Comparison of ENCODE assay signal across 28 cellular contexts in the genomic region with DNA sequence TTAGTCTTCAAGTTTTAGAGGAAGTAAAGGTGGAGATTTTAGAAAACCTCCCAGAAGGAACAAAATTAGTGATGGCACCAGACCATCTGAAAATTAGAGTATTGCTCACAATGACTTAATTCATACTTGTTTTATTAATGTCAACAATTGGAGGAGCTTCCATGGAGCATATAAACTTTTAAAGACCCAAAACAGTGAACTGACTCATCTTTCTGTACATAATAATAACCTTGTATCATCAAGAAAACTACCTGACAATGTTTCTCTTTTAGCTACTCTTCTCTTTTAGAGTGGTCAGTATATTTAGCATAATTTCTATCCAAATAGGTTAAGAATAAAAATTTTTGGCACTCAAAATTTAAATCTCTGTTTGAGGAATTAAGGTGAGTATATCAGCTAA.
"Had no signal": no experiment of that assay in that cellular context is flagged by ENCODE, and none has a peak within 500 bp of the region (broad histone marks: within the 10 kb centered on the region; RNA-seq: fewer than 3 reads in every experiment).

No MANE protein-coding gene starts in this region.

- H3K4me1 ChIP-seq: colonic mucosa, esophagus muscularis mucosa, esophagus squamous epithelium, foreskin keratinocyte, gastrocnemius medialis, gastroesophageal sphincter, heart left ventricle had no signal

- H3K9me3 ChIP-seq: colonic mucosa, esophagus muscularis mucosa, esophagus squamous epithelium, gastrocnemius medialis, gastroesophageal sphincter, heart left ventricle, heart right ventricle had no signal

- H3K36me3 ChIP-seq: colonic mucosa, esophagus muscularis mucosa, esophagus squamous epithelium, gastrocnemius medialis, gastroesophageal sphincter, heart left ventricle, heart right ventricle had no signal

- H3K4me3 ChIP-seq: colonic mucosa, coronary artery, dorsolateral prefrontal cortex, esophagus muscularis mucosa, esophagus squamous epithelium, gastrocnemius medialis, gastroesophageal sphincter, heart left ventricle, heart right ventricle had no signal

- DNase-seq: colonic mucosa; cortex of kidney; dermis blood vessel endothelial cell; dorsolateral prefrontal cortex; effector CD4-positive, alpha-beta T cell; effector CD8-positive, alpha-beta T cell; effector memory CD4-positive, alpha-beta T cell; effector memory CD8-positive, alpha-beta T cell; endodermal cell; erythroblast; esophagus squamous epithelium; foreskin fibroblast; foreskin keratinocyte; foreskin melanocyte; gastrocnemius medialis; glutamatergic neuron; head of caudate nucleus; heart left ventricle; heart right ventricle had no signal

- H3K27ac ChIP-seq: colonic mucosa, coronary artery, dorsolateral prefrontal cortex, epithelial cell of prostate, esophagus muscularis mucosa, esophagus squamous epithelium, foreskin keratinocyte, gastrocnemius medialis, gastroesophageal sphincter, heart left ventricle, heart right ventricle had no signal

- ATAC-seq: effector memory CD8-positive, alpha-beta T cell; esophagus mucosa; foreskin keratinocyte; gastrocnemius medialis; gastroesophageal sphincter; heart left ventricle; heart right ventricle had no signal

- H3K27me3 ChIP-seq: colonic mucosa, dorsolateral prefrontal cortex, esophagus muscularis mucosa, esophagus squamous epithelium, foreskin keratinocyte, gastrocnemius medialis, gastroesophageal sphincter, heart left ventricle, heart right ventricle had no signal

- FAIRE-seq: colon, endometrium, endothelial cell of umbilical vein, frontal cortex had no signal
